In the genomic region with DNA sequence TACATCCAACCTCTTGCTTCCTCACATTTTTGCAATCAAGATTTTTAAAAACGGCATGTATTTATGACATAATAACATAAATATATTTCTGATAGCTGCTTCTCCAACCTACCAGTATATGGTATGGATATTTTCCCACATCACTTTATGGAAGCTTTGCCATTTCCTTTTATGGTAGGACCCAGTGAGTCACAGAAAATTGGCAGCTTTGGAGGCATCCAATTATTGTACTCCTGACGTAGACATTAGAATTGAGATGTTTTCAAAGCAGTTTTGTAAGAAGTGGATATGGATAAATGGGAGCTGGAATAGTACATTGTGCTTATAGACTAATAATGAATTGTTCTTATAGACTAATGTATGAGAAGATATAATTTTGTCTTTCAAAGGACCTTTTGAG, we compare ENCODE assay signal across 23 cellular contexts. TPM values are rescaled to one million over a fixed set of nuclear protein-coding genes. Genes with fewer than 3 reads are reported as not detected.
DNase-seq lines count a peak whose midpoint lies in the region; ATAC-seq and TF ChIP-seq lines count a peak whose summit lies in the region.
"Had no signal": no experiment of that assay in that cellular context is flagged by ENCODE, and none has a peak within 500 bp of the region (broad histone marks: within the 10 kb centered on the region; RNA-seq: fewer than 3 reads in every experiment).

No MANE protein-coding gene starts in this region.

- no peak overlapping the region for H2AFZ ChIP-seq in mammary epithelial cell (ENCODE audit: low read depth, low read length)

- no peaks in the 10 kb centered on the region for H3K4me1 ChIP-seq in mammary epithelial cell (ENCODE audit: insufficient read depth, low read length)
- H3K4me1 ChIP-seq in sigmoid colon, result no peaks in the 10 kb centered on the region
- H3K4me1 ChIP-seq: left lung, prostate gland, upper lobe of left lung had no signal

- H3K27ac Mint-ChIP-seq in MCF 10A (ENCODE audit: low read depth, unreplicated experiment), result no peak overlapping the region
- no peak overlapping the region for H3K27ac Mint-ChIP-seq in stimulated activated naive CD8-positive, alpha-beta T cell treated with anti-CD3 and anti-CD28 coated beads, Interleukin-15, amount 100 ng/mL, for 72 hours
- H3K27ac Mint-ChIP-seq: activated CD4-positive, alpha-beta T cell treated with anti-CD3 and anti-CD28 coated beads, Interleukin-2, amount 10 ng/mL, durations not matched to agents 24 days and 14 days; IgD-negative memory B cell; naive B cell had no signal

- H3K4me3 ChIP-seq in mammary epithelial cell (replicated peaks in 1 of 3; ENCODE audit: insufficient read depth in 1 of 3, low read depth in 2 of 3, low read length in 3 of 3) (no peak overlapping the region), cardiac fibroblast (replicated peaks in 1 of 2; ENCODE audit: low read depth in 2 of 2, low read length in 2 of 2) (no peak overlapping the region), dorsolateral prefrontal cortex (no peak overlapping the region), sigmoid colon (no peak overlapping the region)
- H3K4me3 ChIP-seq: left lung, prostate gland, upper lobe of left lung had no signal

- no peak for TF ChIP-seq CTCF in MCF 10A (IDR thresholded peaks at IDR 0.05; ENCODE audit: unreplicated experiment)
- TF ChIP-seq CTCF in mammary epithelial cell (conservative IDR thresholded peaks at IDR 0.05 in 1 of 2, IDR thresholded peaks at IDR 0.05 in 1 of 2; ENCODE audit: extremely low read depth in 1 of 2, insufficient read depth in 1 of 2, low read depth in 1 of 2, low read length in 2 of 2), result no peak
- no peak for TF ChIP-seq CTCF in cardiac fibroblast (IDR thresholded peaks at IDR 0.05; ENCODE audit: low read depth, low read length)
- TF ChIP-seq CTCF in dorsolateral prefrontal cortex (IDR thresholded peaks at IDR 0.05 in 54 of 56, conservative IDR thresholded peaks at IDR 0.05 in 2 of 56; ENCODE audit: low read depth in 1 of 56, partially characterized antibody in 56 of 56), result no peak
- TF ChIP-seq CTCF in sigmoid colon (IDR thresholded peaks at IDR 0.05), result no peak

- H3K27me3 ChIP-seq in mammary epithelial cell (ENCODE audit: insufficient read depth, low read length) (no peaks in the 10 kb centered on the region), dorsolateral prefrontal cortex (peaks cover 0 to 7% (median 0%) of the 10 kb centered on the region in 45 donors), sigmoid colon (no peaks in the 10 kb centered on the region)
- H3K27me3 ChIP-seq: left lung, upper lobe of left lung had no signal

- no peaks in the 10 kb centered on the region for H3K36me3 Mint-ChIP-seq in MCF 10A (ENCODE audit: insufficient read depth, unreplicated experiment)
- H3K36me3 Mint-ChIP-seq: IgD-negative memory B cell, naive B cell had no signal

- no peak for TF ChIP-seq POLR2A in sigmoid colon (IDR thresholded peaks at IDR 0.05)

- H3K36me3 ChIP-seq in mammary epithelial cell (ENCODE audit: insufficient read depth, low read length), result no peaks in the 10 kb centered on the region
- no peaks in the 10 kb centered on the region for H3K36me3 ChIP-seq in sigmoid colon
- H3K36me3 ChIP-seq: left lung, prostate gland, upper lobe of left lung had no signal

- no peaks in the 10 kb centered on the region for H3K9me3 ChIP-seq in mammary epithelial cell (replicated peaks; ENCODE audit: insufficient read depth, low read length)
- no peaks in the 10 kb centered on the region for H3K9me3 ChIP-seq in sigmoid colon
- H3K9me3 ChIP-seq: left lung, prostate gland, SK-N-SH, upper lobe of left lung had no signal

- H3K27ac ChIP-seq in mammary epithelial cell (ENCODE audit: insufficient read depth, low read depth, low read length) (no peak overlapping the region), dorsolateral prefrontal cortex (no peak overlapping the region), sigmoid colon (no peak overlapping the region)
- H3K27ac ChIP-seq: left lung, prostate gland, upper lobe of left lung had no signal

- ATAC-seq in HG02852 (IDR thresholded peaks at IDR 0.05; ENCODE audit: unreplicated experiment), result no peak
- no peak for ATAC-seq in stimulated activated naive CD8-positive, alpha-beta T cell treated with anti-CD3 and anti-CD28 coated beads, Interleukin-15, amount 100 ng/mL, for 72 hours
- ATAC-seq: left lung had no signal

- 36% methylated on average over 2 of the region's 2 CpGs for WGBS in mammary epithelial cell (ENCODE audit: low coverage, missing lambda C conversion rate)
- 68 to 87% methylated on average over 2 of the region's 2 CpGs for WGBS in sigmoid colon, 2 donors

- no peak for TF ChIP-seq EP300 in sigmoid colon (IDR thresholded peaks at IDR 0.05)

- no peaks in the 10 kb centered on the region for H3K9me3 Mint-ChIP-seq in MCF 10A (ENCODE audit: unreplicated experiment)
- H3K9me3 Mint-ChIP-seq in stimulated activated naive CD8-positive, alpha-beta T cell treated with anti-CD3 and anti-CD28 coated beads, Interleukin-15, amount 100 ng/mL, for 72 hours, result no peaks in the 10 kb centered on the region
- H3K9me3 Mint-ChIP-seq: activated CD4-positive, alpha-beta T cell treated with anti-CD3 and anti-CD28 coated beads, Interleukin-2, amount 10 ng/mL, durations not matched to agents 24 days and 14 days; IgD-negative memory B cell had no signal

- in situ Hi-C loops in mammary epithelial cell (cut with MboI; ENCODE audit: low sequenced_read_pairs in 2 of 2), result no loop called here

- H3K27me3 Mint-ChIP-seq in MCF 10A (ENCODE audit: insufficient read depth, unreplicated experiment), result no peaks in the 10 kb centered on the region
- no peaks in the 10 kb centered on the region for H3K27me3 Mint-ChIP-seq in stimulated activated naive CD8-positive, alpha-beta T cell treated with anti-CD3 and anti-CD28 coated beads, Interleukin-15, amount 100 ng/mL, for 72 hours
- H3K27me3 Mint-ChIP-seq: IgD-negative memory B cell had no signal

- H4K20me1 ChIP-seq in mammary epithelial cell (ENCODE audit: insufficient read depth, low read length), result no peaks in the 10 kb centered on the region

- H3K9ac ChIP-seq in mammary epithelial cell (ENCODE audit: insufficient read depth, low read length), result no peak overlapping the region
- H3K9ac ChIP-seq: SK-N-SH had no signal

- no peak overlapping the region for H3K4me3 Mint-ChIP-seq in MCF 10A (ENCODE audit: unreplicated experiment)
- no peak overlapping the region for H3K4me3 Mint-ChIP-seq in stimulated activated naive CD8-positive, alpha-beta T cell treated with anti-CD3 and anti-CD28 coated beads, Interleukin-15, amount 100 ng/mL, for 72 hours
- H3K4me3 Mint-ChIP-seq: activated CD4-positive, alpha-beta T cell treated with anti-CD3 and anti-CD28 coated beads, Interleukin-2, amount 10 ng/mL, durations not matched to agents 24 days and 14 days; IgD-negative memory B cell; naive B cell had no signal

- CTCF ChIA-PET in MCF 10A (lab: Yijun Ruan, JAX) (interaction anchor here (0.6 to 1.1 kb wide), 2 partner anchors 74 to 1054 kb away, joined by 3 read pairs; no protein-coding TSS in a partner anchor), mammary epithelial cell (lab: Charles Lee; ENCODE audit: low non-redundant PET) (no interaction called here)

- H3K79me2 ChIP-seq in mammary epithelial cell (ENCODE audit: insufficient read depth, low read length), result no peaks in the 10 kb centered on the region

- no peaks in the 10 kb centered on the region for H3K4me1 Mint-ChIP-seq in MCF 10A (ENCODE audit: insufficient read depth, unreplicated experiment)
- no peaks in the 10 kb centered on the region for H3K4me1 Mint-ChIP-seq in stimulated activated naive CD8-positive, alpha-beta T cell treated with anti-CD3 and anti-CD28 coated beads, Interleukin-15, amount 100 ng/mL, for 72 hours
- H3K4me1 Mint-ChIP-seq: activated CD4-positive, alpha-beta T cell treated with anti-CD3 and anti-CD28 coated beads, Interleukin-2, amount 10 ng/mL, durations not matched to agents 24 days and 14 days; IgD-negative memory B cell; naive B cell had no signal

- POLR2A ChIA-PET in MCF 10A (lab: Yijun Ruan, JAX), result interaction anchor here (0.7 kb wide), 1 partner anchor 9 kb away, joined by 3 read pairs; no protein-coding TSS in a partner anchor

- H3K4me2 ChIP-seq in mammary epithelial cell (ENCODE audit: insufficient read depth, low read depth, low read length), result no peak overlapping the region
- H3K4me2 ChIP-seq: SK-N-SH had no signal

- DNase-seq in MCF 10A (ENCODE audit: unreplicated experiment) (peak; percentile 63), mammary epithelial cell (no peak), NCI-H69 (lab: John Stamatoyannopoulos, UW) (peak; percentile 60), cardiac fibroblast (ENCODE audit: low read depth in 2 of 2) (peak; percentile 59 to 71), dorsolateral prefrontal cortex (no peak), sigmoid colon (no peak)
- no peak for DNase-seq in stimulated activated naive CD8-positive, alpha-beta T cell treated with anti-CD3 and anti-CD28 coated beads, Interleukin-15, amount 100 ng/mL, for 72 hours
- DNase-seq: activated CD4-positive, alpha-beta T cell treated with anti-CD3 and anti-CD28 coated beads, Interleukin-2, amount 10 ng/mL, durations not matched to agents 24 days and 14 days; activated naive CD4-positive, alpha-beta T cell treated with anti-CD3 and anti-CD28 coated beads, Interleukin-2, amount 50 U/mL, for 16 hours; anterior cingulate cortex; DMS79; HCEC 1CT; hypothalamus; left lung; naive B cell; NCI-H1417; NCI-H510A treated with DMSO at 0.1 percent for 48 hours; SK-N-SH; T-helper 2 cell; upper lobe of left lung had no signal

- intact Hi-C loops in MCF 10A (cut with micrococcal nuclease), result no loop called here
- intact Hi-C loops in mammary epithelial cell (cut with micrococcal nuclease), result no loop called here
- intact Hi-C loops in dorsolateral prefrontal cortex (cut with DNase I), result no loop called here
- intact Hi-C loops in sigmoid colon (cut with DNase I), result no loop called here

- BruUV-seq in MCF 10A (replicated peaks; lab: Mats Ljungman, UMichigan) (no TSS peak), mammary epithelial cell (replicated peaks; lab: Mats Ljungman, UMichigan) (no TSS peak)

- dilution Hi-C loops in mammary epithelial cell (cut with HindIII; ENCODE audit: low sequenced_read_pairs), result no loop called here

RNA-seq across cellular contexts. Expression of gene BICC1, which starts 23.8 kb away (rescaled TPM):
- 7.9 and 15.6 TPM in 2 replicates for total RNA-seq in MCF 10A (2022)
- total RNA-seq in mammary epithelial cell, result 10 to 100 TPM; 15.2 to 35.0 TPM
- polyA plus RNA-seq in mammary epithelial cell, result 5.6 TPM
- 28.3 TPM for polyA minus RNA-seq in mammary epithelial cell
- 10 to 100 TPM in 2 of 120 experiments, 1 to 10 TPM in 118; 3.2 to 11.1 (median 6.2) TPM for total RNA-seq in dorsolateral prefrontal cortex
- total RNA-seq in sigmoid colon, result 10 to 100 TPM in 3 of 4 donors, 1 to 10 TPM in 1; 7.9 to 17.3 (median 13.7) TPM
- 1 to 10 TPM in 2 of 3 donors, under 1 TPM in 1; 0.46 to 1.8 (median 1.8) TPM for polyA plus RNA-seq in sigmoid colon
- total RNA-seq: activated CD4-positive, alpha-beta T cell treated with anti-CD3 and anti-CD28 coated beads, Interleukin-2, amount 10 ng/mL, durations not matched to agents 24 days and 14 days had no signal
- polyA plus RNA-seq: IgD-negative memory B cell had no signal

Comparison
In these comparisons a context has a peak if more than half of its experiments do, and no peak if none do; other contexts are left out.
1. DNase-seq: peak in MCF 10A (single experiment), NCI-H69 (single experiment) and cardiac fibroblast (2 of 2); none in mammary epithelial cell (single experiment), stimulated activated naive CD8-positive, alpha-beta T cell treated with anti-CD3 and anti-CD28 coated beads, Interleukin-15, amount 100 ng/mL, for 72 hours (0 of 2), dorsolateral prefrontal cortex (0 of 10) and sigmoid colon (single experiment).